In genomic region chr6:5997420-5998093, GRCh38 we compare ENCODE assay signal across 8 cellular contexts. TPM values are rescaled to one million over a fixed set of nuclear protein-coding genes. Genes with fewer than 3 reads are reported as not detected.
A peak's percentile ranks its signal among the peaks of the same experiment; 100 is the strongest.
DNase-seq lines count a peak whose midpoint lies in the region; ATAC-seq and TF ChIP-seq lines count a peak whose summit lies in the region.

No MANE protein-coding gene starts in this region.

- CTCF ChIA-PET in AG04449 (lab: Yijun Ruan, JAX) (interaction anchor here (0.9 to 2.8 kb wide), 6 partner anchors 9 to 575 kb away, joined by 3 to 9 read pairs (median 6); partner anchors contain the start of gene NRN1), WTC11 (lab: Charles Lee) (interaction anchor here (1.1 to 2.4 kb wide), 2 partner anchors 10 to 41 kb away, joined by 3 to 18 read pairs; partner anchors contain the start of gene NRN1)

- H3K36me3 ChIP-seq in H7 (replicated peaks; ENCODE audit: control insufficient read depth, insufficient read depth, low read length), result no peaks in the 10 kb centered on the region
- H3K36me3 ChIP-seq in sigmoid colon, result no peaks in the 10 kb centered on the region

- TF ChIP-seq CTCF in AG04449 (IDR thresholded peaks at IDR 0.05; ENCODE audit: insufficient read depth, low read length, missing control alignments) (no peak), WTC11 (IDR thresholded peaks at IDR 0.05) (no peak), sigmoid colon (IDR thresholded peaks at IDR 0.05) (no peak)

- intact Hi-C loops in left cardiac atrium (cut with DNase I) (no loop called here), sigmoid colon (cut with DNase I) (loop anchor here (5.0 kb wide), 1 partner anchor 90 kb away; no protein-coding TSS in a partner anchor)

- peak overlapping the region; percentile 41 to 67 (median 56) for H3K27ac ChIP-seq in sigmoid colon

- no peak overlapping the region for H3K27ac Mint-ChIP-seq in WTC11

- peaks cover 77% of the 10 kb centered on the region for H3K4me1 Mint-ChIP-seq in WTC11

- 5% methylated on average over 23 of the region's 23 CpGs for WGBS in sigmoid colon, 2 donors

- no peak for TF ChIP-seq POLR2A in sigmoid colon (IDR thresholded peaks at IDR 0.05)

- H3K27me3 ChIP-seq in H7 (ENCODE audit: control insufficient read depth, insufficient read depth, low read length) (peaks cover 99% of the 10 kb centered on the region), sigmoid colon (peaks cover 69 to 99% (median 93%) of the 10 kb centered on the region in 3 donors)

- peak overlapping the region; percentile 82 for H3K4me3 Mint-ChIP-seq in WTC11

- H3K9me3 Mint-ChIP-seq in WTC11, result no peaks in the 10 kb centered on the region

- peaks cover 0 to 45% (median 40%) of the 10 kb centered on the region in 4 donors for H3K4me1 ChIP-seq in sigmoid colon

- peak overlapping the region; percentile 70 for H3K4me3 ChIP-seq in AG04449 (ENCODE audit: low read depth, low read length)
- peak overlapping the region; percentile 2; the same call in 1 of the 2 replicates for H3K4me3 ChIP-seq in H7 (ENCODE audit: insufficient read depth, low read depth, low read length)
- H3K4me3 ChIP-seq in sigmoid colon, result peak overlapping the region in 3 of 4 donors; percentile 46 to 54 (median 49)

- no peaks in the 10 kb centered on the region for H3K36me3 Mint-ChIP-seq in WTC11

- no peak for TF ChIP-seq EP300 in sigmoid colon (IDR thresholded peaks at IDR 0.05)

- peaks cover 100% of the 10 kb centered on the region for H3K27me3 Mint-ChIP-seq in WTC11 (ENCODE audit: low read depth)

- DNase-seq in AG04449 (ENCODE audit: low read depth, low spot score) (no peak), H7 (peak; percentile 85), WTC11 (ENCODE audit: low spot score) (peak; percentile 56), left cardiac atrium (peak; percentile 39), sigmoid colon (no peak), kidney glomerular epithelial cell (lab: John Stamatoyannopoulos, UW) (no peak), SKM-1 treated with dmso at 0.1 percent for 144 hours (lab: John Stamatoyannopoulos, UW; ENCODE audit: unreplicated experiment) (no peak)

- POLR2A ChIA-PET in AG04449 (lab: Yijun Ruan, JAX) (interaction anchor here (2.1 kb wide), 1 partner anchor 9 kb away, joined by 11 read pairs; the partner anchor contains the start of gene NRN1), WTC11 (lab: Charles Lee) (no interaction called here)

- H3K9me3 ChIP-seq in sigmoid colon, result no peaks in the 10 kb centered on the region

- ATAC-seq in WTC11 (peak; percentile 4; the same call in 1 of the 2 replicates), left cardiac atrium (peak in 1 of 2 donors; percentile 18), GM18519 (IDR thresholded peaks at IDR 0.05; ENCODE audit: low FRiP score, unreplicated experiment) (no peak)

TF ChIP-seq in WTC11, 78 proteins besides CTCF, POLR2A, EP300 and RAD21:
- no peak for TF ChIP-seq ZNF423 (CRISPR knock-in tag; IDR thresholded peaks at IDR 0.05)
- no peak for TF ChIP-seq IRF2 (CRISPR knock-in tag; IDR thresholded peaks at IDR 0.05; ENCODE audit: borderline replicate concordance, low read depth)
- TF ChIP-seq ZNF121 (CRISPR knock-in tag; IDR thresholded peaks at IDR 0.05), result no peak
- no peak for TF ChIP-seq CBFB (CRISPR knock-in tag; IDR thresholded peaks at IDR 0.05; ENCODE audit: low read depth)
- TF ChIP-seq ZNF263 (CRISPR knock-in tag; IDR thresholded peaks at IDR 0.05; ENCODE audit: low read depth), result no peak
- TF ChIP-seq NR3C1 (CRISPR knock-in tag; conservative IDR thresholded peaks at IDR 0.05; ENCODE audit: low read depth), result no peak

RNA-seq across cellular contexts. Expression of gene NRN1, which starts 9.2 kb away (rescaled TPM):
- 0.63 TPM in 1 of 2 replicates, not detected in the other for total RNA-seq in H7 (2014; rRNA removed; shearing (Covaris generic))
- total RNA-seq in WTC11 (2021), result 0.21 to 0.66 TPM (median 0.50 TPM) in 3 replicates
- 10 to 100 TPM; 12.8 to 18.1 TPM for total RNA-seq in left cardiac atrium
- 10 to 100 TPM in 1 of 4 donors, 1 to 10 TPM in 3; 6.0 to 10.7 (median 7.5) TPM for total RNA-seq in sigmoid colon
- 1 to 10 TPM; 1.4 to 5.0 (median 4.2) TPM for polyA plus RNA-seq in sigmoid colon

Comparison
In these comparisons a context has a peak if more than half of its experiments do, and no peak if none do; other contexts are left out.
1. DNase-seq: peak in H7 (single experiment), WTC11 (single experiment) and left cardiac atrium (single experiment); none in AG04449 (single experiment), sigmoid colon (single experiment), kidney glomerular epithelial cell (single experiment) and SKM-1 treated with dmso at 0.1 percent for 144 hours (single experiment).
2. H3K4me3 ChIP-seq: peak in every context shown above with its lines; median percentile 70 in AG04449; 49 in sigmoid colon; 2 in H7.